Comparison of ENCODE assay signal across 29 cellular contexts in genomic region chr16:66677836-66678235, GRCh38.
"Had no signal": no experiment of that assay in that cellular context is flagged by ENCODE, and none has a peak within 500 bp of the region (broad histone marks: within the 10 kb centered on the region; RNA-seq: fewer than 3 reads in every experiment).

No MANE protein-coding gene starts in this region.

- DNase-seq: activated CD4-positive, alpha-beta T cell treated with anti-CD3 and anti-CD28 coated beads for 36 hours; activated CD4-positive, alpha-beta T cell treated with anti-CD3 and anti-CD28 coated beads, Interleukin-2, amount 10 ng/mL, durations not matched to agents 7 days and 5 days; activated CD4-positive, alpha-beta T cell treated with anti-CD3 and anti-CD28 coated beads, Interleukin-2, amount 50 U/mL, for 48 hours; activated CD8-positive, alpha-beta T cell treated with anti-CD3 and anti-CD28 coated beads, Interleukin-2, amount 10 ng/mL, durations not matched to agents 7 days and 5 days; activated gamma-delta T cell treated with Interleukin-2 at 50 U/mL for 16 hours; activated naive CD4-positive, alpha-beta T cell treated with anti-CD3 and anti-CD28 coated beads for 36 hours; activated T-cell treated with anti-CD3 and anti-CD28 coated beads, Interleukin-2, amount 50 U/mL, for 24 hours; amniotic stem cell; aorta; brain microvascular endothelial cell; MM.1S; MV-4-11; NCI-H1092; NCI-H1436 treated with DMSO at 0.1 percent for 48 hours; NCI-H1694 treated with DMSO at 0.1 percent for 48 hours; NCI-H2029; NCI-H2171; NCI-H510A; NCI-H748 treated with DMSO at 0.1 percent for 48 hours; NK-92 treated with Interleukin-12 subunit alpha and Interleukin-12 subunit beta, amount 100 ng/mL, for 24 hours; PC-3; RPMI8226; SHP77 treated with DMSO at 0.1 percent for 48 hours; SK-N-SH had no signal

- H3K9me3 ChIP-seq: Peyer's patch, SJSA1, SK-N-SH had no signal

- H3K9ac ChIP-seq: KMS-11, SK-N-SH had no signal

- H3K4me2 ChIP-seq: KMS-11, SK-N-SH had no signal

- ATAC-seq: activated CD4-positive, alpha-beta T cell treated with anti-CD3 and anti-CD28 coated beads for 36 hours; activated CD4-positive, CD25-positive, alpha-beta regulatory T cell treated with anti-CD3 and anti-CD28 coated beads, Interleukin-2, amount 50 U/mL, for 24 hours; activated CD8-positive, alpha-beta T cell treated with anti-CD3 and anti-CD28 coated beads, Interleukin-2, amount 10 ng/mL, durations not matched to agents 7 days and 5 days; activated naive CD4-positive, alpha-beta T cell treated with anti-CD3 and anti-CD28 coated beads, Interleukin-2, amount 50 U/mL, for 72 hours; PC-3 had no signal

- H3K27ac ChIP-seq: brain microvascular endothelial cell, KMS-11, Peyer's patch, SJSA1 had no signal

- H3K27me3 ChIP-seq: brain microvascular endothelial cell, Peyer's patch, SJSA1 had no signal

- H3K4me3 ChIP-seq: Peyer's patch, SJSA1 had no signal

- H3K36me3 ChIP-seq: brain microvascular endothelial cell, Peyer's patch, SJSA1 had no signal
